In genomic region chr13:53058077-53058660, GRCh38 we compare ENCODE assay signal across 21 cellular contexts. TPM values are rescaled to one million over a fixed set of nuclear protein-coding genes. Genes with fewer than 3 reads are reported as not detected.
DNase-seq lines count a peak whose midpoint lies in the region; ATAC-seq and TF ChIP-seq lines count a peak whose summit lies in the region.
"Had no signal": no experiment of that assay in that cellular context is flagged by ENCODE, and none has a peak within 500 bp of the region (broad histone marks: within the 10 kb centered on the region; RNA-seq: fewer than 3 reads in every experiment).

No MANE protein-coding gene starts in this region.

- TF ChIP-seq CTCF in brain (conservative IDR thresholded peaks at IDR 0.05): no peak

- DNase-seq in NCI-H69 (lab: John Stamatoyannopoulos, UW): peak; percentile 21
- peak; percentile 82 for DNase-seq in foreskin melanocyte
- no peak for DNase-seq in sciatic nerve (ENCODE audit: low spot score)
- DNase-seq in cerebellar nuclear complex (lab: John Stamatoyannopoulos, UW): no peak
- DNase-seq in activated CD4-positive, alpha-beta T cell treated with anti-CD3 and anti-CD28 coated beads, Interleukin-2, amount 50 U/mL, for 48 hours: no peak
- DNase-seq in T1000 (lab: John Stamatoyannopoulos, UW): no peak
- DNase-seq: C1 segment of cervical spinal cord; Calu3; CD4-positive, alpha-beta memory T cell; COR-L47; DMS53; DMS79 treated with DMSO at 0.1 percent for 48 hours; GF-D8; GOT3; HFFc6 had no signal

- H3K4me3 Mint-ChIP-seq in brain: no peak overlapping the region
- H3K4me3 Mint-ChIP-seq: CD4-positive, alpha-beta memory T cell; HFFc6 had no signal

- peak; percentile 82 for ATAC-seq in sciatic nerve
- no peak for ATAC-seq in HG02642 (IDR thresholded peaks at IDR 0.05; ENCODE audit: poor library complexity, unreplicated experiment)

- peaks cover 0 to 4% (median 0%) of the 10 kb centered on the region in 5 experiments for H3K9me3 Mint-ChIP-seq in brain

- peaks cover 11% of the 10 kb centered on the region for H3K27me3 Mint-ChIP-seq in brain

- H3K36me3 Mint-ChIP-seq in brain: no peaks in the 10 kb centered on the region
- H3K36me3 Mint-ChIP-seq: CD4-positive, alpha-beta memory T cell had no signal

- intact Hi-C loops in sciatic nerve (cut with DNase I): no loop called here

- H3K27ac Mint-ChIP-seq in brain: peak overlapping the region in 4 of 5 experiments; percentile 29 to 60 (median 45)
- H3K27ac Mint-ChIP-seq: CD4-positive, alpha-beta memory T cell; HFFc6 had no signal

- H3K4me1 Mint-ChIP-seq in brain: peaks cover 67% of the 10 kb centered on the region
- H3K4me1 Mint-ChIP-seq: CD4-positive, alpha-beta memory T cell had no signal

RNA-seq across cellular contexts. Expression of gene OLFM4, which starts 29.6 kb away (rescaled TPM):
- 0.17 TPM for polyA plus RNA-seq in brain (ENCODE audit: insufficient read depth, low read depth, low replicate concordance)
- total RNA-seq in sciatic nerve: 3.1 TPM
- total RNA-seq: A172; A673; CD4-positive, alpha-beta memory T cell; Daoy; G401; HFFc6 had no signal
- polyA plus RNA-seq: CD4-positive, alpha-beta memory T cell had no signal

Comparison
In these comparisons a context has a peak if more than half of its experiments do, and no peak if none do; other contexts are left out.
1. DNase-seq: peak in NCI-H69 (single experiment) and foreskin melanocyte (single experiment); none in sciatic nerve (single experiment), cerebellar nuclear complex (0 of 2), activated CD4-positive, alpha-beta T cell treated with anti-CD3 and anti-CD28 coated beads, Interleukin-2, amount 50 U/mL, for 48 hours (0 of 2) and T1000 (single experiment).